ENCODE assay signal across 15 cellular contexts in the genomic region with DNA sequence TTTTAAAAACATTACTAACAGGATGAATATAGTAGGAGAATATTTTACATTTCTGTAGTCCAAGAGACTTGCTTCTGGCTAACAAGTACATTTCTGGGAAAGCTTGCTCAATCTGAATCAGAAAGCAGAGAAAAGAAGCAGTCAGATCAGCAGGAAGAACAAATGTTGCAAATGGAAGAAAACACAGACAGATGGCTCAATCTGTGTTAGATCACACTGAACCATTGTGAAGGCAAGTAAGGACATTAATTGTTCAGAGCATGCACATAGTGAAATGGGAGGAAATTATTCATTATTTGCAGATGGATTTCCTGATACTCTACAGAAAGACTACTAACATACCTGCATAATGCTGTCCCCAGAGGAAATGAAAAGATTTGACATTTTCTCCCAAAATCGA.
DNase-seq lines count a peak whose midpoint lies in the region; TF ChIP-seq lines count a peak whose summit lies in the region.
"Had no signal": no experiment of that assay in that cellular context is flagged by ENCODE, and none has a peak within 500 bp of the region (broad histone marks: within the 10 kb centered on the region; RNA-seq: fewer than 3 reads in every experiment).

No MANE protein-coding gene starts in this region.

- no peak for TF ChIP-seq EP300 in ovary (IDR thresholded peaks at IDR 0.05)

- DNase-seq in Calu3, result no peak
- peak; percentile 68 for DNase-seq in NCI-H69 (lab: John Stamatoyannopoulos, UW)
- no peak for DNase-seq in epithelial cell of prostate (ENCODE audit: low read depth, low spot score)
- DNase-seq in myocyte (ENCODE audit: low read depth), result peak; percentile 16
- no peak for DNase-seq in NOMO-1 treated with DMSO at 0.1 percent for 48 hours (lab: John Stamatoyannopoulos, UW; ENCODE audit: unreplicated experiment)
- DNase-seq in ovary, result no peak
- DNase-seq in activated effector memory CD4-positive, alpha-beta T cell treated with anti-CD3 and anti-CD28 coated beads, Interleukin-2, amount 50 U/mL, for 16 hours, result no peak
- no peak for DNase-seq in OCI-LY7 (ENCODE audit: low spot score)
- DNase-seq: activated B cell treated with CpG ODN at 0.5 μM for 24 hours; activated T-cell treated with anti-CD3 and anti-CD28 coated beads for 4 hours; amniotic stem cell; effector CD8-positive, alpha-beta T cell; NCI-H524 treated with DMSO at 0.1 percent for 48 hours; stimulated activated CD4-positive, alpha-beta T cell treated with anti-CD3 and anti-CD28 coated beads, Interleukin-2, amount 100 ng/mL, for 24 hours had no signal

- H3K27ac ChIP-seq in epithelial cell of prostate (peak overlapping the region; percentile 77), ovary (no peak overlapping the region), OCI-LY7 (ENCODE audit: low read depth, low read length, poor library complexity, severe bottlenecking) (no peak overlapping the region)
- H3K27ac ChIP-seq: BLaER1 had no signal

- H3K27me3 Mint-ChIP-seq in Calu3 (ENCODE audit: unreplicated experiment), result no peaks in the 10 kb centered on the region
- H3K27me3 Mint-ChIP-seq: activated B cell treated with CpG ODN at 0.5 μM for 24 hours had no signal

- peak overlapping the region; percentile 47 for H3K27ac Mint-ChIP-seq in Calu3 (ENCODE audit: unreplicated experiment)
- H3K27ac Mint-ChIP-seq: activated B cell treated with CpG ODN at 0.5 μM for 24 hours had no signal

- H3K9me3 Mint-ChIP-seq in Calu3 (ENCODE audit: low read depth, unreplicated experiment), result peaks cover 6% of the 10 kb centered on the region

- H3K4me3 Mint-ChIP-seq in Calu3 (ENCODE audit: low read depth, unreplicated experiment), result no peak overlapping the region
- H3K4me3 Mint-ChIP-seq: activated B cell treated with CpG ODN at 0.5 μM for 24 hours had no signal

- no peak overlapping the region for H2AFZ ChIP-seq in OCI-LY7 (ENCODE audit: low read length)

- no peaks in the 10 kb centered on the region for H3K9me3 ChIP-seq in ovary
- 0 out of 2 replicates have a peak, but pooled peaks cover 4% of the 10 kb centered on the region for H3K9me3 ChIP-seq in OCI-LY7 (ENCODE audit: low read length)

- intact Hi-C loops in Calu3 (cut with micrococcal nuclease; ENCODE audit: unreplicated experiment) (no loop called here), ovary (cut with DNase I) (no loop called here), OCI-LY7 (cut with micrococcal nuclease; ENCODE audit: unreplicated experiment) (no loop called here)

- TF ChIP-seq POLR2A in ovary (IDR thresholded peaks at IDR 0.05), result no peak

- H3K9me2 ChIP-seq in OCI-LY7 (ENCODE audit: insufficient read depth, low read length), result no peaks in the 10 kb centered on the region

- BruUV-seq in Calu3 (replicated peaks; lab: Mats Ljungman, UMichigan), result no TSS peak
- no TSS peak for BruUV-seq in OCI-LY7 (replicated peaks; lab: Mats Ljungman, UMichigan)

- CTCF ChIA-PET in Calu3 (lab: Charles Lee), result no interaction called here
- CTCF ChIA-PET in OCI-LY7 (lab: Charles Lee; ENCODE audit: unreplicated experiment), result no interaction called here

- H3K79me2 ChIP-seq in OCI-LY7 (ENCODE audit: insufficient read depth, low read depth, low read length), result no peaks in the 10 kb centered on the region

- no peaks in the 10 kb centered on the region for H3K36me3 ChIP-seq in ovary
- no peaks in the 10 kb centered on the region for H3K36me3 ChIP-seq in OCI-LY7 (ENCODE audit: insufficient read depth, low read length)
- H3K36me3 ChIP-seq: BLaER1 had no signal

- POLR2A ChIA-PET in OCI-LY7 (lab: Charles Lee), result interaction anchor here (0.6 to 1.1 kb wide), 2 partner anchors 12 to 208 kb away, joined by 3 to 4 read pairs; no protein-coding TSS in a partner anchor

- H3K4me3 ChIP-seq in ovary (no peak overlapping the region), OCI-LY7 (ENCODE audit: low read depth, low read length, poor library complexity, severe bottlenecking) (no peak overlapping the region)
- H3K4me3 ChIP-seq: BLaER1 had no signal

- TF ChIP-seq CTCF in Calu3 (IDR thresholded peaks at IDR 0.05; ENCODE audit: unreplicated experiment) (no peak), ovary (IDR thresholded peaks at IDR 0.05) (no peak), OCI-LY7 (conservative IDR thresholded peaks at IDR 0.05; ENCODE audit: low read length) (no peak)

- H3K36me3 Mint-ChIP-seq in Calu3 (ENCODE audit: insufficient read depth, unreplicated experiment), result no peaks in the 10 kb centered on the region

- 87 to 95% (median 91%) methylated on average over 1 of the region's 1 CpG for WGBS in ovary, 3 donors

- no peak overlapping the region for H3K4me2 ChIP-seq in OCI-LY7 (ENCODE audit: low read length)
- H3K4me2 ChIP-seq: BLaER1 had no signal

- H3K4me1 ChIP-seq in ovary (ENCODE audit: insufficient read depth), result no peaks in the 10 kb centered on the region
- H3K4me1 ChIP-seq in OCI-LY7 (ENCODE audit: insufficient read depth, low read length, poor library complexity, severe bottlenecking), result no peaks in the 10 kb centered on the region
- H3K4me1 ChIP-seq: BLaER1 had no signal

- H3K27me3 ChIP-seq in ovary, result no peaks in the 10 kb centered on the region
- H3K27me3 ChIP-seq: BLaER1 had no signal

- peaks cover 13% of the 10 kb centered on the region for H3K4me1 Mint-ChIP-seq in Calu3 (ENCODE audit: low read depth, unreplicated experiment)
- H3K4me1 Mint-ChIP-seq: activated B cell treated with CpG ODN at 0.5 μM for 24 hours had no signal

- H4K20me1 ChIP-seq in OCI-LY7 (ENCODE audit: insufficient read depth, low read length), result no peaks in the 10 kb centered on the region
- H4K20me1 ChIP-seq: BLaER1 had no signal

Comparison
In these comparisons a context has a peak if more than half of its experiments do, and no peak if none do; other contexts are left out.
1. DNase-seq: peak in NCI-H69 (single experiment) and myocyte (single experiment); none in Calu3 (single experiment), epithelial cell of prostate (single experiment), NOMO-1 treated with DMSO at 0.1 percent for 48 hours (single experiment), ovary (0 of 5), activated effector memory CD4-positive, alpha-beta T cell treated with anti-CD3 and anti-CD28 coated beads, Interleukin-2, amount 50 U/mL, for 16 hours (single experiment) and OCI-LY7 (single experiment).